8 cellular contexts compared by ENCODE assay signal in genomic region chr9:93098236-93098946, GRCh38. TPM values are rescaled to one million over a fixed set of nuclear protein-coding genes. Genes with fewer than 3 reads are reported as not detected.
DNase-seq lines count a peak whose midpoint lies in the region; ATAC-seq lines count a peak whose summit lies in the region.

No MANE protein-coding gene starts in this region.

- H3K27ac ChIP-seq in caudate nucleus (ENCODE audit: low read depth, low read length), result peak overlapping the region; percentile 93

- peak; percentile 94 for DNase-seq in 8988T
- DNase-seq in HPDE6-E6E7 (ENCODE audit: extremely low spot score), result peak; percentile 94
- DNase-seq in activated CD4-positive, alpha-beta T cell treated with anti-CD3 and anti-CD28 coated beads for 1 hour, result peak; percentile 39
- DNase-seq in caudate nucleus (lab: John Stamatoyannopoulos, UW), result peak in 51 of 61 donors; percentile 16 to 85 (median 52)
- peak; percentile 70 for DNase-seq in left lobe of liver (ENCODE audit: low spot score)
- DNase-seq in stimulated activated CD4-positive, alpha-beta T cell treated with anti-CD3 and anti-CD28 coated beads, Interleukin-4, amount 100 ng/mL, for 1 hour, result peak; percentile 62
- DNase-seq in NCI-H1417 treated with DMSO at 0.1 percent for 48 hours (lab: John Stamatoyannopoulos, UW), result no peak

- no peak for ATAC-seq in left lobe of liver
- ATAC-seq in GM21526 (IDR thresholded peaks at IDR 0.05; ENCODE audit: low FRiP score, unreplicated experiment), result no peak

RNA-seq across cellular contexts. Expression of gene CARD19, which starts 2.4 kb away (rescaled TPM):
- 8.5 TPM for total RNA-seq in left lobe of liver

RNA-seq across cellular contexts. Expression of gene NINJ1, which starts 35.7 kb away (rescaled TPM):
- 53.3 TPM for total RNA-seq in left lobe of liver

RNA-seq across cellular contexts. Expression of gene SUSD3, which starts 39.9 kb away (rescaled TPM):
- 49.7 TPM for total RNA-seq in left lobe of liver
